8 cellular contexts compared by ENCODE assay signal in the genomic region with DNA sequence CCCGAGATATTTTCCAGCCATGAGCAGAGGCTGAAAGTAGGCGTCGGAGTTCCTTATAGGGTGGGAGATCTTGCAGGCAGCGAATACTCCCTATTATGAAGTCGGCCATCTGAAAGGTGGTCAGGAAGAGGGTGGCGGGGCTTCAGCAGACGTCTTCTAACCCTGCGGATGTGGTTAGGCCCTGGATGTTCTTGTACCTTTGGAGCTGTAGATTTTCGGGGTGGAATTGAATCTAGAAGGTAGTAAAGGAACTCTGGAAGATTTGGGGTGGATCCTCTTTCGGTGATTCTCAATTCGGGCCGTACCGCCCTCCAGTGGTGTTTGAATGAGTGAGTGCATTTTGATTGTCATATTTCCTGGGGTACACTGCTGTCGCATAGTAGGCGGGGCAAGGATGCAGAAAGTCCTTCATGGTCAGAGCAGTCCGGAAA. TPM values are rescaled to one million over a fixed set of nuclear protein-coding genes. Genes with fewer than 3 reads are reported as not detected.
DNase-seq lines count a peak whose midpoint lies in the region; ATAC-seq, FAIRE-seq and TF ChIP-seq lines count a peak whose summit lies in the region.

No MANE protein-coding gene starts in this region.

- TF ChIP-seq POLR2A in transverse colon (IDR thresholded peaks at IDR 0.05): no peak

- peaks cover 51% of the 10 kb centered on the region for H3K79me2 ChIP-seq in Loucy (ENCODE audit: insufficient read depth, low read length)

- H3K4me2 ChIP-seq in Loucy (ENCODE audit: low read depth, low read length, poor library complexity, severe bottlenecking): peak overlapping the region; percentile 91

- TF ChIP-seq CTCF in GM06990 (IDR thresholded peaks at IDR 0.05; ENCODE audit: insufficient read depth, low read length, poor library complexity, severe bottlenecking) (peak; percentile 63), Loucy (conservative IDR thresholded peaks at IDR 0.05; ENCODE audit: low read length) (peak; percentile 69), pancreas (IDR thresholded peaks at IDR 0.05) (peak in 1 of 4 donors; percentile 12), transverse colon (IDR thresholded peaks at IDR 0.05) (peak; percentile 33 to 41 (median 38))

- DNase-seq in GM06990 (ENCODE audit: extremely low read depth, insufficient read length) (no peak), HCEC 1CT (peak; percentile 56), SIG-M5 treated with dmso at 0.1 percent for 504 hours (lab: John Stamatoyannopoulos, UW; ENCODE audit: unreplicated experiment) (peak; percentile 81), glomerular endothelial cell (ENCODE audit: extremely low read depth, low read depth, low spot score) (peak; percentile 10), pancreas (peak in 2 of 6 donors; percentile 18 to 25), transverse colon (peak; percentile 59)
- peak; percentile 79 for DNase-seq in activated naive CD4-positive, alpha-beta T cell treated with anti-CD3 and anti-CD28 coated beads for 36 hours

- H4K20me1 ChIP-seq in Loucy (ENCODE audit: insufficient read depth, low read length, poor library complexity, severe bottlenecking): peaks cover 20% of the 10 kb centered on the region

- H3K36me3 Mint-ChIP-seq in activated naive CD4-positive, alpha-beta T cell treated with anti-CD3 and anti-CD28 coated beads for 36 hours (ENCODE audit: low read depth): peaks cover 12% of the 10 kb centered on the region

- no peaks in the 10 kb centered on the region for H3K9me2 ChIP-seq in Loucy (replicated peaks; ENCODE audit: low read depth, low read length)

- peaks cover 29% of the 10 kb centered on the region for H3K4me1 Mint-ChIP-seq in activated naive CD4-positive, alpha-beta T cell treated with anti-CD3 and anti-CD28 coated beads for 36 hours (ENCODE audit: low read depth)

- H3K9ac ChIP-seq in Loucy (ENCODE audit: low read depth, low read length, poor library complexity, severe bottlenecking): peak overlapping the region; percentile 94

- 0% methylated on average over 16 of the region's 16 CpGs for WGBS in pancreas, 2 donors
- 0% methylated on average over 13 to 16 of the region's 16 CpGs for WGBS in transverse colon (ENCODE audit: low coverage in 1 of 2), 2 donors

- no peaks in the 10 kb centered on the region for H3K27me3 ChIP-seq in GM06990 (replicated peaks; ENCODE audit: control insufficient read depth, insufficient read depth, low read length)
- no peaks in the 10 kb centered on the region for H3K27me3 ChIP-seq in Loucy (ENCODE audit: insufficient read depth, low read length, poor library complexity, severe bottlenecking)
- no peaks in the 10 kb centered on the region for H3K27me3 ChIP-seq in pancreas
- H3K27me3 ChIP-seq in transverse colon: no peaks in the 10 kb centered on the region

- FAIRE-seq in pancreas (lab: Jason Lieb, UNC): no peak

- no peaks in the 10 kb centered on the region for H3K9me3 Mint-ChIP-seq in activated naive CD4-positive, alpha-beta T cell treated with anti-CD3 and anti-CD28 coated beads for 36 hours

- peak overlapping the region; percentile 94 for H2AFZ ChIP-seq in Loucy (ENCODE audit: low read length)

- in situ Hi-C loops in transverse colon (cut with MboI; ENCODE audit: low pct_ligation_motif_present in 1 of 4, low pct_unique_long_range_greater_than_20kb in 1 of 4, low sequenced_read_pairs in 3 of 4): loop anchor here in 3 of 4 donors (5.0 to 25.0 kb wide), 2 partner anchors 46 to 271 kb away; a partner anchor contains a TSS

- H3K27ac ChIP-seq in pancreas: peak overlapping the region; percentile 86 to 98 (median 88)
- peak overlapping the region; percentile 91 to 93 (median 92) for H3K27ac ChIP-seq in transverse colon

- H3K9me3 ChIP-seq in Loucy (ENCODE audit: insufficient read depth, low read depth, low read length): no peaks in the 10 kb centered on the region
- H3K9me3 ChIP-seq in pancreas: no peaks in the 10 kb centered on the region
- no peaks in the 10 kb centered on the region for H3K9me3 ChIP-seq in transverse colon

- 0 out of 2 replicates have a peak, but pooled peaks cover 4% of the 10 kb centered on the region for H3F3A ChIP-seq in Loucy (ENCODE audit: low read depth)

- ATAC-seq in pancreas: peak; percentile 35 to 80 (median 66)

- no peak overlapping the region for H3K27ac Mint-ChIP-seq in activated naive CD4-positive, alpha-beta T cell treated with anti-CD3 and anti-CD28 coated beads for 36 hours

- intact Hi-C loops in activated naive CD4-positive, alpha-beta T cell treated with anti-CD3 and anti-CD28 coated beads for 36 hours (cut with micrococcal nuclease): loop anchor here (1.0 to 5.0 kb wide), 8 partner anchors 104 to 1101 kb away; a partner anchor contains a TSS
- intact Hi-C loops in pancreas (cut with DNase I) (no loop called here), transverse colon (cut with DNase I; ENCODE audit: low total_unique reads) (loop anchor here (5.0 kb wide), 1 partner anchor 276 kb away; no protein-coding TSS in a partner anchor)

- H3K4me1 ChIP-seq in Loucy (ENCODE audit: insufficient read depth, low read length, poor library complexity, severe bottlenecking) (peaks cover 29% of the 10 kb centered on the region), pancreas (peaks cover 4 to 6% (median 6%) of the 10 kb centered on the region in 3 donors), transverse colon (peaks cover 0 to 20% (median 7%) of the 10 kb centered on the region in 4 donors)

- H3K4me3 ChIP-seq in GM06990 (replicated peaks; ENCODE audit: low read depth, low read length) (peak overlapping the region; percentile 84), Loucy (ENCODE audit: low read length, poor library complexity, severe bottlenecking) (peak overlapping the region; percentile 89), pancreas (peak overlapping the region; percentile 52 to 73 (median 60)), transverse colon (peak overlapping the region; percentile 63 to 80 (median 75))

- no peak for TF ChIP-seq EP300 in transverse colon (IDR thresholded peaks at IDR 0.05; ENCODE audit: low read depth)

- CTCF ChIA-PET in activated naive CD4-positive, alpha-beta T cell treated with anti-CD3 and anti-CD28 coated beads for 36 hours (lab: Charles Lee): interaction anchor here (0.6 to 2.5 kb wide), 8 partner anchors 14 to 284 kb away, joined by 3 to 9 read pairs (median 4); a partner anchor contains a TSS

- no peaks in the 10 kb centered on the region for H3K36me3 ChIP-seq in GM06990 (ENCODE audit: control insufficient read depth, insufficient read depth, low read length)
- no peaks in the 10 kb centered on the region for H3K36me3 ChIP-seq in Loucy (ENCODE audit: insufficient read depth, low read length)
- no peaks in the 10 kb centered on the region for H3K36me3 ChIP-seq in pancreas
- H3K36me3 ChIP-seq in transverse colon: no peaks in the 10 kb centered on the region

- no peaks in the 10 kb centered on the region for H3K27me3 Mint-ChIP-seq in activated naive CD4-positive, alpha-beta T cell treated with anti-CD3 and anti-CD28 coated beads for 36 hours (ENCODE audit: low read depth)

- H3K4me3 Mint-ChIP-seq in activated naive CD4-positive, alpha-beta T cell treated with anti-CD3 and anti-CD28 coated beads for 36 hours: no peak overlapping the region

RNA-seq across cellular contexts. Expression of a gene that starts 0.6 kb away (rescaled TPM):
- total RNA-seq in activated naive CD4-positive, alpha-beta T cell treated with anti-CD3 and anti-CD28 coated beads for 36 hours: 100 to 1,000 TPM; 155 to 162 TPM
- 44.1 and 52.1 TPM in 2 replicates for total RNA-seq in glomerular endothelial cell
- total RNA-seq in pancreas: 10 to 100 TPM in 5 of 6 donors, 1 to 10 TPM in 1; 8.7 to 21.9 (median 14.5) TPM
- polyA plus RNA-seq in pancreas: 10 to 100 TPM; 13.1 to 23.7 TPM
- total RNA-seq in transverse colon: 10 to 100 TPM; 23.2 to 84.5 (median 25.2) TPM

RNA-seq across cellular contexts. Expression of a gene that starts 48.5 kb away (rescaled TPM):
- total RNA-seq in activated naive CD4-positive, alpha-beta T cell treated with anti-CD3 and anti-CD28 coated beads for 36 hours: 10 to 100 TPM; 16.6 to 20.3 TPM
- total RNA-seq in glomerular endothelial cell: 10.0 and 16.0 TPM in 2 replicates
- 10 to 100 TPM in 4 of 6 donors, 1 to 10 TPM in 2; 8.1 to 15.0 (median 10.9) TPM for total RNA-seq in pancreas
- polyA plus RNA-seq in pancreas: 1 to 10 TPM; 5.5 to 7.3 TPM
- total RNA-seq in transverse colon: 10 to 100 TPM; 18.4 to 82.2 (median 29.9) TPM

Comparison
In these comparisons a context has a peak if more than half of its experiments do, and no peak if none do; other contexts are left out.
1. intact Hi-C loops: an anchor here in activated naive CD4-positive, alpha-beta T cell treated with anti-CD3 and anti-CD28 coated beads for 36 hours (1.0 to 5.0 kb wide) and transverse colon (5.0 kb wide); none called in pancreas.